Comparison of ENCODE assay signal across 8 cellular contexts in genomic region chr18:5868218-5868904, GRCh38. TPM values are rescaled to one million over a fixed set of nuclear protein-coding genes. Genes with fewer than 3 reads are reported as not detected.
A peak's percentile ranks its signal among the peaks of the same experiment; 100 is the strongest.
DNase-seq lines count a peak whose midpoint lies in the region; ATAC-seq and TF ChIP-seq lines count a peak whose summit lies in the region.

No MANE protein-coding gene starts in this region.

- H3K4me1 ChIP-seq in SJSA1 (replicated peaks) (no peaks in the 10 kb centered on the region), endodermal cell (ENCODE audit: control insufficient read depth, insufficient read depth, low read length) (no peaks in the 10 kb centered on the region), aorta (ENCODE audit: control insufficient read depth in 1 of 2, insufficient read depth in 2 of 2, low read length in 2 of 2) (no peaks in the 10 kb centered on the region)

- peak; percentile 93 for TF ChIP-seq CTCF in endodermal cell (conservative IDR thresholded peaks at IDR 0.05)

- no peak overlapping the region for H3K27ac Mint-ChIP-seq in endodermal cell

- 52 to 62% methylated on average over 6 to 12 of the region's 13 CpGs for WGBS in endodermal cell (ENCODE audit: insufficient coverage in 1 of 2, insufficient read length in 1 of 2), 2 experiments
- WGBS in aorta, 2 donors, result 37 to 42% methylated on average over 13 of the region's 13 CpGs

- no peak overlapping the region for H3K9ac ChIP-seq in endodermal cell (ENCODE audit: extremely low read depth, low read length, poor library complexity, severe bottlenecking)

- intact Hi-C loops in aorta (cut with DNase I), result no loop called here

- H3K36me3 Mint-ChIP-seq in endodermal cell (ENCODE audit: low read depth), result no peaks in the 10 kb centered on the region

- no peak overlapping the region for H3K4me3 Mint-ChIP-seq in endodermal cell

- H3K36me3 ChIP-seq in MG63 (no peaks in the 10 kb centered on the region), SJSA1 (no peaks in the 10 kb centered on the region), endodermal cell (ENCODE audit: control insufficient read depth, insufficient read depth, low read length) (no peaks in the 10 kb centered on the region), aorta (ENCODE audit: control insufficient read depth in 1 of 2, insufficient read depth in 2 of 2, low read length in 1 of 2) (no peaks in the 10 kb centered on the region)

- H3K27me3 ChIP-seq in MG63 (no peaks in the 10 kb centered on the region), SJSA1 (replicated peaks) (peaks cover 4% of the 10 kb centered on the region; the same call in 1 of the 2 replicates), endodermal cell (ENCODE audit: control insufficient read depth, insufficient read depth, low read length, poor library complexity, severe bottlenecking) (peaks cover 11% of the 10 kb centered on the region), aorta (ENCODE audit: control insufficient read depth in 1 of 2, insufficient read depth in 2 of 2, low read length in 1 of 2) (no peaks in the 10 kb centered on the region)

- H3K4me3 ChIP-seq in MG63 (no peak overlapping the region), SJSA1 (no peak overlapping the region), endodermal cell (ENCODE audit: low read length) (no peak overlapping the region), aorta (ENCODE audit: low read length in 2 of 2) (no peak overlapping the region)

- peaks cover 14% of the 10 kb centered on the region for H3K9me3 Mint-ChIP-seq in endodermal cell

- no peak for ATAC-seq in aorta (ENCODE audit: low FRiP score)

- H3K27ac ChIP-seq in SJSA1 (no peak overlapping the region), endodermal cell (ENCODE audit: low read depth, low read length) (no peak overlapping the region), aorta (ENCODE audit: low read depth in 1 of 2, low read length in 2 of 2) (no peak overlapping the region)

- H3K27me3 Mint-ChIP-seq in endodermal cell (ENCODE audit: insufficient read depth), result peaks cover 2% of the 10 kb centered on the region

- H3K4me1 Mint-ChIP-seq in endodermal cell, result no peaks in the 10 kb centered on the region

- DNase-seq in stimulated activated CD4-positive, alpha-beta T cell treated with anti-CD3 and anti-CD28 coated beads, Interleukin-12 subunit alpha, Interleukin-12 subunit beta, amount 100 ng/mL, for 48 hours (ENCODE audit: low read depth in 2 of 3, low spot score in 1 of 3), result peak; percentile 6 to 30 (median 10)
- DNase-seq in stimulated activated CD4-positive, alpha-beta T cell treated with anti-CD3 and anti-CD28 coated beads, Interleukin-4, amount 100 ng/mL, for 4 hours, result no peak
- peak; percentile 43 for DNase-seq in HCEC 1CT
- DNase-seq in MG63, result peak; percentile 37
- DNase-seq in SJSA1 (ENCODE audit: low read depth in 1 of 2, low spot score in 2 of 2), result peak; percentile 61 to 81
- DNase-seq in endodermal cell, result peak; percentile 92
- DNase-seq in lung microvascular endothelial cell (ENCODE audit: low read depth in 2 of 2), result peak; percentile 81 to 87
- peak; percentile 53 to 74 for DNase-seq in aorta

- H3K9me3 ChIP-seq in MG63 (no peaks in the 10 kb centered on the region), SJSA1 (replicated peaks) (no peaks in the 10 kb centered on the region), endodermal cell (ENCODE audit: control insufficient read depth, low read length) (no peaks in the 10 kb centered on the region), aorta (ENCODE audit: control insufficient read depth, low read length) (no peaks in the 10 kb centered on the region)

RNA-seq across cellular contexts. Expression of gene TMEM200C, which starts 27.0 kb away (rescaled TPM):
- total RNA-seq in MG63 (2014; rRNA removed; shearing (Covaris generic); ENCODE audit: low replicate concordance), result 0.13 TPM in 1 of 2 replicates, not detected in the other
- 3.9 and 8.1 TPM in 2 replicates for total RNA-seq in SJSA1 (2014; rRNA removed; shearing (Covaris generic))
- total RNA-seq in endodermal cell, result 1 to 10 TPM; 4.7 to 7.3 TPM
- 8.8 TPM for polyA plus RNA-seq in endodermal cell (2013, experiment 1 of 2)
- 9.9 TPM for polyA plus RNA-seq in endodermal cell (2013, experiment 2 of 2)
- not detected in 2 replicates for total RNA-seq in lung microvascular endothelial cell
- total RNA-seq in aorta, result under 1 TPM; 0.06 to 0.15 TPM
- polyA plus RNA-seq in aorta, result under 1 TPM in 1 of 2 donors, not detected in 1; 0.03 TPM

Comparison
In these comparisons a context has a peak if more than half of its experiments do, and no peak if none do; other contexts are left out.
1. DNase-seq: peak in stimulated activated CD4-positive, alpha-beta T cell treated with anti-CD3 and anti-CD28 coated beads, Interleukin-12 subunit alpha, Interleukin-12 subunit beta, amount 100 ng/mL, for 48 hours (3 of 3), HCEC 1CT (single experiment), MG63 (single experiment), SJSA1 (2 of 2), endodermal cell (single experiment), lung microvascular endothelial cell (2 of 2) and aorta (2 of 2); none in stimulated activated CD4-positive, alpha-beta T cell treated with anti-CD3 and anti-CD28 coated beads, Interleukin-4, amount 100 ng/mL, for 4 hours (0 of 2).